8 cellular contexts compared by ENCODE assay signal in genomic region chr1:169894424-169895145, GRCh38. TPM values are rescaled to one million over a fixed set of nuclear protein-coding genes. Genes with fewer than 3 reads are reported as not detected.
DNase-seq lines count a peak whose midpoint lies in the region; ATAC-seq and TF ChIP-seq lines count a peak whose summit lies in the region.

No MANE protein-coding gene starts in this region.

- no peaks in the 10 kb centered on the region for H3K9me3 ChIP-seq in BLaER1 treated with 17β-estradiol and CSF1 and Interleukin-3, amounts not matched to agents 10 nM and 100 nM (replicated peaks in 1 of 11)
- H3K9me3 ChIP-seq in KOPT-K1 (ENCODE audit: insufficient read depth, low read length, poor library complexity, severe bottlenecking), result no peaks in the 10 kb centered on the region

- H3K27me3 Mint-ChIP-seq in naive thymus-derived CD8-positive, alpha-beta T cell, result peaks cover 0 to 9% (median 3%) of the 10 kb centered on the region in 5 donors

- peak overlapping the region; percentile 82 to 99 (median 94) for H3K4me3 ChIP-seq in BLaER1 treated with 17β-estradiol and CSF1 and Interleukin-3, amounts not matched to agents 10 nM and 100 nM
- peak overlapping the region; percentile 41 to 79 for H3K4me3 ChIP-seq in cardiac fibroblast (replicated peaks in 1 of 2; ENCODE audit: low read depth in 2 of 2, low read length in 2 of 2)

- peaks cover 27 to 44% (median 38%) of the 10 kb centered on the region in 4 donors for H3K4me1 Mint-ChIP-seq in naive thymus-derived CD8-positive, alpha-beta T cell

- H3K27ac Mint-ChIP-seq in naive thymus-derived CD8-positive, alpha-beta T cell, result peak overlapping the region; percentile 98 to 100 (median 99)

- no peaks in the 10 kb centered on the region for H3K9me3 Mint-ChIP-seq in naive thymus-derived CD8-positive, alpha-beta T cell

- no peaks in the 10 kb centered on the region for H3K27me3 ChIP-seq in BLaER1 treated with 17β-estradiol and CSF1 and Interleukin-3, amounts not matched to agents 10 nM and 100 nM

- peak overlapping the region; percentile 93 to 100 (median 98); a peak in 21 of 22 replicates for H3K27ac ChIP-seq in BLaER1 treated with 17β-estradiol and CSF1 and Interleukin-3, amounts not matched to agents 10 nM and 100 nM
- peak overlapping the region; percentile 94 for H3K27ac ChIP-seq in KOPT-K1 (ENCODE audit: low read depth, low read length, poor library complexity, severe bottlenecking)

- no peak for DNase-seq in cardiac fibroblast (ENCODE audit: low read depth in 2 of 2)
- no peak for DNase-seq in naive thymus-derived CD8-positive, alpha-beta T cell
- no peak for DNase-seq in AG20443 (ENCODE audit: low spot score)
- no peak for DNase-seq in inferior parietal cortex (ENCODE audit: extremely low spot score)
- no peak for DNase-seq in NCI-H2196 (lab: John Stamatoyannopoulos, UW; ENCODE audit: unreplicated experiment)
- DNase-seq in kidney tubule cell (ENCODE audit: low spot score), result no peak

- H3K36me3 Mint-ChIP-seq in naive thymus-derived CD8-positive, alpha-beta T cell, result peaks cover 0 to 2% (median 0%) of the 10 kb centered on the region in 3 donors

- H4K20me1 ChIP-seq in BLaER1 treated with 17β-estradiol and CSF1 and Interleukin-3, amounts not matched to agents 10 nM and 100 nM, result peaks cover 0 to 16% (median 4%) of the 10 kb centered on the region in 11 experiments; a peak in 5 of 22 replicates

- H3K36me3 ChIP-seq in BLaER1 treated with 17β-estradiol and CSF1 and Interleukin-3, amounts not matched to agents 10 nM and 100 nM, result no peaks in the 10 kb centered on the region
- H3K36me3 ChIP-seq in KOPT-K1 (ENCODE audit: insufficient read depth, low read length), result no peaks in the 10 kb centered on the region

- H3K9ac ChIP-seq in BLaER1 treated with 17β-estradiol and CSF1 and Interleukin-3, amounts not matched to agents 10 nM and 100 nM, result peak overlapping the region; percentile 89 to 99 (median 97)

- POLR2A ChIA-PET in naive thymus-derived CD8-positive, alpha-beta T cell (lab: Charles Lee), result interaction anchor here (0.5 to 2.8 kb wide), 8 partner anchors 8 to 1376 kb away, joined by 3 to 25 read pairs (median 5); partner anchors contain the start of genes BLZF1, KIFAP3 and METTL18

- no peak for ATAC-seq in naive thymus-derived CD8-positive, alpha-beta T cell

- peak overlapping the region; percentile 85 to 97 (median 92) for H3K4me3 Mint-ChIP-seq in naive thymus-derived CD8-positive, alpha-beta T cell

- peaks cover 23 to 47% (median 26%) of the 10 kb centered on the region in 10 experiments for H3K4me1 ChIP-seq in BLaER1 treated with 17β-estradiol and CSF1 and Interleukin-3, amounts not matched to agents 10 nM and 100 nM

- TF ChIP-seq CTCF in cardiac fibroblast (IDR thresholded peaks at IDR 0.05; ENCODE audit: low read depth, low read length), result no peak

- H3K4me2 ChIP-seq in BLaER1 treated with 17β-estradiol and CSF1 and Interleukin-3, amounts not matched to agents 10 nM and 100 nM, result peak overlapping the region; percentile 76 to 93 (median 89)

RNA-seq across cellular contexts. Expression of gene SCYL3, which starts 0.9 kb away (rescaled TPM):
- total RNA-seq in naive thymus-derived CD8-positive, alpha-beta T cell, result 10 to 100 TPM; 18.0 to 19.9 TPM
- polyA plus RNA-seq in naive thymus-derived CD8-positive, alpha-beta T cell, result 10 to 100 TPM; 10.1 to 14.8 (median 14.7) TPM
